In genomic region chr7:69603351-69603750, GRCh38 we compare ENCODE assay signal across 1 cellular context.
TF ChIP-seq lines count a peak whose summit lies in the region.

No MANE protein-coding gene starts in this region.

TF ChIP-seq in WTC11, 78 proteins besides CTCF, POLR2A, EP300 and RAD21 (continued from another document):
- TF ChIP-seq E2F1 (CRISPR knock-in tag; IDR thresholded peaks at IDR 0.05), result no peak
- TF ChIP-seq ESRRA (CRISPR knock-in tag; IDR thresholded peaks at IDR 0.05; ENCODE audit: borderline replicate concordance), result no peak
- TF ChIP-seq ELF4 (CRISPR knock-in tag; IDR thresholded peaks at IDR 0.05; ENCODE audit: low read depth), result no peak
- TF ChIP-seq ATF3 (CRISPR knock-in tag; conservative IDR thresholded peaks at IDR 0.05), result no peak
- no peak for TF ChIP-seq ZSCAN18 (CRISPR knock-in tag; IDR thresholded peaks at IDR 0.05)
- no peak for TF ChIP-seq NFYB (CRISPR knock-in tag; conservative IDR thresholded peaks at IDR 0.05; ENCODE audit: low read depth)
- TF ChIP-seq KAT7 (CRISPR knock-in tag; IDR thresholded peaks at IDR 0.05; ENCODE audit: borderline replicate concordance), result no peak
- no peak for TF ChIP-seq STAT6 (CRISPR knock-in tag; conservative IDR thresholded peaks at IDR 0.05; ENCODE audit: low read depth)
- no peak for TF ChIP-seq GABPB1 (CRISPR knock-in tag; IDR thresholded peaks at IDR 0.05)
- no peak for TF ChIP-seq TCF7 (CRISPR knock-in tag; IDR thresholded peaks at IDR 0.05; ENCODE audit: low read depth)
- TF ChIP-seq ZBTB43 (CRISPR knock-in tag; IDR thresholded peaks at IDR 0.05), result no peak
- TF ChIP-seq PRDM15 (CRISPR knock-in tag; IDR thresholded peaks at IDR 0.05), result no peak
- TF ChIP-seq ATF1 (CRISPR knock-in tag; IDR thresholded peaks at IDR 0.05), result no peak
- TF ChIP-seq AFF4 (CRISPR knock-in tag; IDR thresholded peaks at IDR 0.05; ENCODE audit: borderline replicate concordance), result no peak
- TF ChIP-seq TP53 (CRISPR knock-in tag; IDR thresholded peaks at IDR 0.05), result no peak
- TF ChIP-seq ATF2 (CRISPR knock-in tag; IDR thresholded peaks at IDR 0.05; ENCODE audit: borderline replicate concordance, low read depth), result no peak
- TF ChIP-seq ZNF263 (CRISPR knock-in tag; IDR thresholded peaks at IDR 0.05; ENCODE audit: low read depth), result no peak
TF ChIP-seq in WTC11: peak in this region for 0.
